Comparison of ENCODE assay signal across 26 cellular contexts in genomic region chr5:3518057-3518456, GRCh38.
"Had no signal": no experiment of that assay in that cellular context is flagged by ENCODE, and none has a peak within 500 bp of the region (broad histone marks: within the 10 kb centered on the region; RNA-seq: fewer than 3 reads in every experiment).

No MANE protein-coding gene starts in this region.

- H3K36me3 Mint-ChIP-seq: activated naive CD8-positive, alpha-beta T cell had no signal

- H3K4me1 Mint-ChIP-seq: activated CD4-positive, alpha-beta T cell treated with anti-CD3 and anti-CD28 coated beads for 36 hours; activated T-helper 17 cell treated with anti-CD3 and anti-CD28 coated beads, Interleukin-2, amount 50 U/mL, for 72 hours; central memory CD8-positive, alpha-beta T cell had no signal

- H3K27ac ChIP-seq: brain microvascular endothelial cell, coronary artery, dorsolateral prefrontal cortex, epithelial cell of prostate had no signal

- H3K27me3 ChIP-seq: brain microvascular endothelial cell had no signal

- H3K4me3 Mint-ChIP-seq: activated CD4-positive, alpha-beta T cell treated with anti-CD3 and anti-CD28 coated beads for 36 hours; activated CD8-positive, alpha-beta T cell treated with anti-CD3 and anti-CD28 coated beads for 36 hours; activated naive CD8-positive, alpha-beta T cell; activated T-cell treated with anti-CD3 and anti-CD28 coated beads, Interleukin-2, amount 50 U/mL, for 4 hours; activated T-helper 17 cell treated with anti-CD3 and anti-CD28 coated beads, Interleukin-2, amount 50 U/mL, for 72 hours; central memory CD8-positive, alpha-beta T cell; dendritic cell treated with granulocyte-macrophage colony-stimulating factor and Interleukin-4, amounts not matched to agents 40 ng/mL and 50 ng/mL, for 4 days; effector memory CD8-positive, alpha-beta T cell had no signal

- H3K4me3 ChIP-seq: coronary artery had no signal

- H3K36me3 ChIP-seq: brain microvascular endothelial cell had no signal

- DNase-seq: activated CD4-positive, alpha-beta T cell treated with anti-CD3 and anti-CD28 coated beads for 36 hours; activated CD4-positive, alpha-beta T cell treated with anti-CD3 and anti-CD28 coated beads, Interleukin-2, amount 50 U/mL, for 1 hour; activated CD4-positive, alpha-beta T cell treated with anti-CD3 and anti-CD28 coated beads, Interleukin-2, amount 50 U/mL, for 48 hours; activated CD4-positive, CD25-positive, alpha-beta regulatory T cell; activated CD4-positive, CD25-positive, alpha-beta regulatory T cell treated with anti-CD3 and anti-CD28 coated beads, Interleukin-2, amount 50 U/mL, for 72 hours; activated CD8-positive, alpha-beta memory T cell treated with anti-CD3 and anti-CD28 coated beads for 24 hours; activated CD8-positive, alpha-beta T cell treated with anti-CD3 and anti-CD28 coated beads for 36 hours; activated effector memory CD4-positive, alpha-beta T cell treated with Interleukin-2 at 50 U/mL for 16 hours; activated gamma-delta T cell treated with Interleukin-2 at 50 U/mL for 16 hours; activated naive CD4-positive, alpha-beta T cell treated with anti-CD3 and anti-CD28 coated beads, Interleukin-2, amount 50 U/mL, for 16 hours; activated naive CD4-positive, alpha-beta T cell treated with Interleukin-2 at 50 U/mL for 16 hours; activated T-cell treated with anti-CD3 and anti-CD28 coated beads, Interleukin-2, amount 50 U/mL, for 4 hours; amniotic stem cell; anterior cingulate cortex; brain microvascular endothelial cell; dorsolateral prefrontal cortex; effector CD4-positive, alpha-beta T cell; effector memory CD8-positive, alpha-beta T cell; foreskin fibroblast; T-helper 2 cell had no signal

- H3K27me3 Mint-ChIP-seq: activated CD4-positive, alpha-beta T cell treated with anti-CD3 and anti-CD28 coated beads for 36 hours; activated CD8-positive, alpha-beta T cell treated with anti-CD3 and anti-CD28 coated beads for 36 hours; activated naive CD8-positive, alpha-beta T cell; activated T-helper 17 cell treated with anti-CD3 and anti-CD28 coated beads, Interleukin-2, amount 50 U/mL, for 72 hours; central memory CD8-positive, alpha-beta T cell; dendritic cell treated with granulocyte-macrophage colony-stimulating factor and Interleukin-4, amounts not matched to agents 40 ng/mL and 50 ng/mL, for 4 days; effector memory CD8-positive, alpha-beta T cell had no signal

- H3K9me3 Mint-ChIP-seq: activated CD8-positive, alpha-beta T cell treated with anti-CD3 and anti-CD28 coated beads for 36 hours; activated T-cell treated with anti-CD3 and anti-CD28 coated beads, Interleukin-2, amount 50 U/mL, for 4 hours had no signal

- H3K27ac Mint-ChIP-seq: activated CD4-positive, alpha-beta T cell treated with anti-CD3 and anti-CD28 coated beads for 36 hours; activated CD8-positive, alpha-beta T cell treated with anti-CD3 and anti-CD28 coated beads for 36 hours; activated naive CD8-positive, alpha-beta T cell; activated T-helper 17 cell treated with anti-CD3 and anti-CD28 coated beads, Interleukin-2, amount 50 U/mL, for 72 hours; dendritic cell treated with granulocyte-macrophage colony-stimulating factor and Interleukin-4, amounts not matched to agents 40 ng/mL and 50 ng/mL, for 4 days; effector memory CD8-positive, alpha-beta T cell had no signal

- ATAC-seq: activated CD4-positive, alpha-beta T cell treated with anti-CD3 and anti-CD28 coated beads for 36 hours; activated CD8-positive, alpha-beta T cell treated with anti-CD3 and anti-CD28 coated beads for 36 hours; activated T-cell treated with anti-CD3 and anti-CD28 coated beads, Interleukin-2, amount 50 U/mL, for 4 hours; activated T-helper 17 cell treated with anti-CD3 and anti-CD28 coated beads, Interleukin-2, amount 50 U/mL, for 72 hours; effector memory CD8-positive, alpha-beta T cell had no signal
